Comparison of ENCODE assay signal across 23 cellular contexts in genomic region chr1:204336642-204337041, GRCh38. TPM values are rescaled to one million over a fixed set of nuclear protein-coding genes. Genes with fewer than 3 reads are reported as not detected.
A peak's percentile ranks its signal among the peaks of the same experiment; 100 is the strongest.
DNase-seq lines count a peak whose midpoint lies in the region; ATAC-seq and TF ChIP-seq lines count a peak whose summit lies in the region.
"Had no signal": no experiment of that assay in that cellular context is flagged by ENCODE, and none has a peak within 500 bp of the region (broad histone marks: within the 10 kb centered on the region; RNA-seq: fewer than 3 reads in every experiment).

No MANE protein-coding gene starts in this region.

- no peak overlapping the region for H3K18ac ChIP-seq in H9 (ENCODE audit: insufficient read length, low read depth, low read length)

- no peaks in the 10 kb centered on the region for H3K79me2 ChIP-seq in H9 (ENCODE audit: insufficient read depth, low read length)

- H3K27me3 ChIP-seq in H9 (ENCODE audit: insufficient read depth, low read length): no peaks in the 10 kb centered on the region
- no peaks in the 10 kb centered on the region for H3K27me3 ChIP-seq in adipocyte (replicated peaks; ENCODE audit: control insufficient read depth, insufficient read depth, low read length)
- H3K27me3 ChIP-seq in iPS-18a (ENCODE audit: control insufficient read depth, insufficient read depth, low read length): no peaks in the 10 kb centered on the region
- H3K27me3 ChIP-seq in transverse colon: no peaks in the 10 kb centered on the region
- H3K27me3 ChIP-seq: BLaER1 had no signal

- H2BK12ac ChIP-seq in H9 (ENCODE audit: insufficient read length, low read depth, low read length): no peak overlapping the region

- H3K27ac Mint-ChIP-seq in H9: no peak overlapping the region
- H3K27ac Mint-ChIP-seq: CD4-positive, alpha-beta memory T cell had no signal

- no peak for TF ChIP-seq EP300 in transverse colon (IDR thresholded peaks at IDR 0.05; ENCODE audit: low read depth)

- intact Hi-C loops in transverse colon (cut with DNase I; ENCODE audit: low total_unique reads): no loop called here

- H3K4me3 Mint-ChIP-seq in H9: no peak overlapping the region
- H3K4me3 Mint-ChIP-seq: CD4-positive, alpha-beta memory T cell had no signal

- H3K36me3 Mint-ChIP-seq in H9 (ENCODE audit: insufficient read depth in 1 of 3, low read depth in 3 of 3): no peaks in the 10 kb centered on the region
- H3K36me3 Mint-ChIP-seq: CD4-positive, alpha-beta memory T cell had no signal

- H4K20me1 ChIP-seq in H9 (ENCODE audit: control insufficient read depth, insufficient read depth, insufficient read length): no peaks in the 10 kb centered on the region
- H4K20me1 ChIP-seq: BLaER1 had no signal

- H3K4me1 Mint-ChIP-seq in H9: peaks cover 44 to 47% of the 10 kb centered on the region in 2 experiments
- H3K4me1 Mint-ChIP-seq: CD4-positive, alpha-beta memory T cell had no signal

- TF ChIP-seq POLR2A in transverse colon (IDR thresholded peaks at IDR 0.05): no peak

- DNase-seq in H9 (peak; percentile 60), adipocyte (ENCODE audit: low read depth) (no peak), transverse colon (no peak), epidermal melanocyte (ENCODE audit: insufficient read length, low spot score) (no peak)
- DNase-seq: CD4-positive, alpha-beta memory T cell; DMS153; GF-D8; MV-4-11; NCI-H1694 treated with DMSO at 0.1 percent for 48 hours; NCI-H2107; NCI-H2227 treated with DMSO at 0.1 percent for 48 hours; NCI-H510A treated with DMSO at 0.1 percent for 48 hours; NCI-H774; SHP77 treated with DMSO at 0.1 percent for 48 hours; SK-N-SH had no signal

- H3K4me2 ChIP-seq in H9 (ENCODE audit: insufficient read depth, insufficient read length, low read length): peak overlapping the region; percentile 7
- H3K4me2 ChIP-seq: BLaER1, SK-N-SH had no signal

- no peak overlapping the region for H2BK15ac ChIP-seq in H9 (ENCODE audit: low read depth, low read length)

- H2AK5ac ChIP-seq in H9 (ENCODE audit: insufficient read length, low read length): no peak overlapping the region

- no peak overlapping the region for H4K5ac ChIP-seq in H9 (ENCODE audit: insufficient read length, low read depth, low read length)

- no peaks in the 10 kb centered on the region for H3K36me3 ChIP-seq in adipocyte (ENCODE audit: control insufficient read depth, insufficient read depth, low read length, severe bottlenecking)
- no peaks in the 10 kb centered on the region for H3K36me3 ChIP-seq in iPS-18a (ENCODE audit: control insufficient read depth, low read depth, low read length)
- H3K36me3 ChIP-seq in transverse colon: no peaks in the 10 kb centered on the region
- H3K36me3 ChIP-seq: BLaER1, HAP-1 had no signal

- no peak overlapping the region for H2BK20ac ChIP-seq in H9 (ENCODE audit: low read depth, low read length, poor library complexity, severe bottlenecking)

- no peak for TF ChIP-seq CTCF in H9 (conservative IDR thresholded peaks at IDR 0.05)
- no peak for TF ChIP-seq CTCF in transverse colon (IDR thresholded peaks at IDR 0.05)

- no peak overlapping the region for H3K9ac ChIP-seq in H9 (ENCODE audit: extremely low read depth, insufficient read length, low read length)
- no peak overlapping the region for H3K9ac ChIP-seq in adipocyte (ENCODE audit: low read length)
- H3K9ac ChIP-seq in iPS-18a (ENCODE audit: low read length): no peak overlapping the region
- H3K9ac ChIP-seq: BLaER1, SK-N-SH had no signal

- H3K56ac ChIP-seq in H9 (ENCODE audit: insufficient read length, low read depth, low read length): no peak overlapping the region

- H3K4ac ChIP-seq in H9 (ENCODE audit: low read depth, low read length): no peak overlapping the region

- ATAC-seq in GM19397 (IDR thresholded peaks at IDR 0.05; ENCODE audit: unreplicated experiment) (no peak), HG03354 (IDR thresholded peaks at IDR 0.05; ENCODE audit: poor library complexity, severe bottlenecking, unreplicated experiment) (no peak)
- ATAC-seq: GM12878, K562 had no signal

- no peak overlapping the region for H2BK120ac ChIP-seq in H9 (ENCODE audit: low read depth, low read length, poor library complexity, severe bottlenecking)

- no peaks in the 10 kb centered on the region for H3K9me3 Mint-ChIP-seq in H9
- H3K9me3 Mint-ChIP-seq: CD4-positive, alpha-beta memory T cell had no signal

- H3K4me3 ChIP-seq in adipocyte (ENCODE audit: low read length) (peak overlapping the region; percentile 45), iPS-18a (ENCODE audit: low read length) (no peak overlapping the region), transverse colon (no peak overlapping the region)
- H3K4me3 ChIP-seq: BLaER1, GM12878, HAP-1, K562 had no signal

- peaks cover 6% of the 10 kb centered on the region for H3K27me3 Mint-ChIP-seq in H9 (ENCODE audit: low read depth)

- H3K14ac ChIP-seq in H9 (ENCODE audit: insufficient read depth, low read length): no peak overlapping the region

- no peak overlapping the region for H4K91ac ChIP-seq in H9 (ENCODE audit: insufficient read length, low read depth, low read length)

- H2BK5ac ChIP-seq in H9 (ENCODE audit: insufficient read length, low read length): no peak overlapping the region

- H3K27ac ChIP-seq in H9 (ENCODE audit: insufficient read length, low read depth, low read length) (peak overlapping the region; percentile 42), iPS-18a (ENCODE audit: low read length) (peak overlapping the region; percentile 3), transverse colon (peak overlapping the region in 3 of 4 donors; percentile 73 to 76 (median 75))
- H3K27ac ChIP-seq: BLaER1, HL-60 had no signal

- H3K79me1 ChIP-seq in H9 (ENCODE audit: insufficient read depth, low read depth, low read length, poor library complexity, severe bottlenecking): no peaks in the 10 kb centered on the region

- H3K4me1 ChIP-seq in H9 (ENCODE audit: insufficient read depth, low read length) (peaks cover 41% of the 10 kb centered on the region), adipocyte (ENCODE audit: control insufficient read depth, insufficient read depth, low read length) (peaks cover 24% of the 10 kb centered on the region), iPS-18a (ENCODE audit: control insufficient read depth, low read depth, low read length) (peaks cover 54% of the 10 kb centered on the region), transverse colon (peaks cover 34 to 94% (median 66%) of the 10 kb centered on the region in 4 donors)
- H3K4me1 ChIP-seq: BLaER1, HAP-1 had no signal

- no peaks in the 10 kb centered on the region for H3K23me2 ChIP-seq in H9 (ENCODE audit: insufficient read length, low read depth, low read length, poor library complexity, severe bottlenecking)

- no peak overlapping the region for H4K8ac ChIP-seq in H9 (replicated peaks; ENCODE audit: insufficient read length, low read depth, low read length)

- in situ Hi-C loops in transverse colon (cut with MboI; ENCODE audit: low pct_ligation_motif_present in 1 of 4, low pct_unique_long_range_greater_than_20kb in 1 of 4, low sequenced_read_pairs in 3 of 4): no loop called here

- H3T11ph ChIP-seq in H9 (ENCODE audit: low read length): no peak overlapping the region

- H3K9me3 ChIP-seq in H9 (ENCODE audit: control insufficient read depth, low read depth, low read length) (no peaks in the 10 kb centered on the region), adipocyte (ENCODE audit: control insufficient read depth, low read length) (no peaks in the 10 kb centered on the region), iPS-18a (ENCODE audit: control insufficient read depth, low read depth, low read length) (no peaks in the 10 kb centered on the region), transverse colon (no peaks in the 10 kb centered on the region)
- H3K9me3 ChIP-seq: BLaER1, HAP-1, SK-N-SH had no signal

- no peak overlapping the region for H2AFZ ChIP-seq in H9 (ENCODE audit: low read length)

- no peak overlapping the region for H3K23ac ChIP-seq in H9 (ENCODE audit: insufficient read length, low read depth, low read length)

RNA-seq across cellular contexts. Expression of gene PLEKHA6, which starts 23.1 kb away (rescaled TPM):
- 1.6 and 2.1 TPM in 2 replicates for total RNA-seq in H9 (2021)
- total RNA-seq in transverse colon: 100 to 1,000 TPM in 1 of 4 donors, 10 to 100 TPM in 3; 58.7 to 209 (median 97.9) TPM

Comparison
In these comparisons a context has a peak if more than half of its experiments do, and no peak if none do; other contexts are left out.
1. H3K27ac ChIP-seq: peak in every context shown above with its lines; median percentile 75 in transverse colon; 42 in H9; 3 in iPS-18a.
2. RNA of gene PLEKHA6, which starts 23.1 kb away (total RNA-seq): 58.7 to 209 TPM in transverse colon; 1.6 to 2.1 TPM in H9; every median in the first group is over 10 times any median in the second.